Comparison of ENCODE assay signal across 11 cellular contexts in genomic region chr14:30657606-30658163, GRCh38. TPM values are rescaled to one million over a fixed set of nuclear protein-coding genes. Genes with fewer than 3 reads are reported as not detected.
DNase-seq lines count a peak whose midpoint lies in the region; TF ChIP-seq lines count a peak whose summit lies in the region.
"Had no signal": no experiment of that assay in that cellular context is flagged by ENCODE, and none has a peak within 500 bp of the region (broad histone marks: within the 10 kb centered on the region; RNA-seq: fewer than 3 reads in every experiment).

No MANE protein-coding gene starts in this region.

- TF ChIP-seq CTCF in mammary epithelial cell (conservative IDR thresholded peaks at IDR 0.05 in 1 of 2, IDR thresholded peaks at IDR 0.05 in 1 of 2; ENCODE audit: extremely low read depth in 1 of 2, insufficient read depth in 1 of 2, low read depth in 1 of 2, low read length in 2 of 2): peak; percentile 26 to 36
- peak; percentile 40 for TF ChIP-seq CTCF in osteoblast (IDR thresholded peaks at IDR 0.05; ENCODE audit: extremely low read depth, low read depth, low read length)
- TF ChIP-seq CTCF in WERI-Rb-1 (IDR thresholded peaks at IDR 0.05; ENCODE audit: low read depth, low read length): no peak

- in situ Hi-C loops in mammary epithelial cell (cut with MboI; ENCODE audit: low sequenced_read_pairs in 2 of 2): no loop called here

- H3K79me2 ChIP-seq in mammary epithelial cell (ENCODE audit: insufficient read depth, low read length) (no peaks in the 10 kb centered on the region), osteoblast (ENCODE audit: insufficient read depth, low read length) (peaks cover 15% of the 10 kb centered on the region)

- H3K27me3 ChIP-seq in mammary epithelial cell (ENCODE audit: insufficient read depth, low read length) (no peaks in the 10 kb centered on the region), osteoblast (ENCODE audit: insufficient read depth, low read length) (no peaks in the 10 kb centered on the region), WERI-Rb-1 (ENCODE audit: insufficient read depth, low read depth, severe bottlenecking) (no peaks in the 10 kb centered on the region)
- H3K27me3 ChIP-seq: BLaER1, MG63 had no signal

- H2AFZ ChIP-seq in mammary epithelial cell (ENCODE audit: low read depth, low read length) (no peak overlapping the region), osteoblast (ENCODE audit: low read length) (no peak overlapping the region)

- H3K4me1 ChIP-seq in mammary epithelial cell (ENCODE audit: insufficient read depth, low read length): no peaks in the 10 kb centered on the region
- no peaks in the 10 kb centered on the region for H3K4me1 ChIP-seq in osteoblast (ENCODE audit: insufficient read depth, low read length)
- H3K4me1 ChIP-seq: BLaER1 had no signal

- intact Hi-C loops in mammary epithelial cell (cut with micrococcal nuclease): loop anchor here (5.0 kb wide), 1 partner anchor 700 kb away; no protein-coding TSS in a partner anchor

- H3K4me2 ChIP-seq in mammary epithelial cell (ENCODE audit: insufficient read depth, low read depth, low read length) (no peak overlapping the region), osteoblast (ENCODE audit: insufficient read depth, low read length) (no peak overlapping the region)
- H3K4me2 ChIP-seq: BLaER1 had no signal

- DNase-seq in NCI-H1092 treated with DMSO at 0.1 percent for 48 hours (lab: John Stamatoyannopoulos, UW) (peak; percentile 3), NCI-H1092 (lab: John Stamatoyannopoulos, UW) (no peak), LHCN-M2 (ENCODE audit: low read depth) (peak; percentile 5), mammary epithelial cell (no peak), osteoblast (ENCODE audit: insufficient read length, low spot score, missing footprints) (no peak), hippocampal formation (lab: John Stamatoyannopoulos, UW) (no peak), WERI-Rb-1 (no peak)
- DNase-seq in effector CD8-positive, alpha-beta T cell (lab: John Stamatoyannopoulos, UW): no peak
- DNase-seq: MG63 had no signal

- H3K27ac ChIP-seq in mammary epithelial cell (ENCODE audit: insufficient read depth, low read depth, low read length) (no peak overlapping the region), osteoblast (ENCODE audit: low read depth, low read length) (no peak overlapping the region), WERI-Rb-1 (no peak overlapping the region)
- H3K27ac ChIP-seq: BLaER1, SK-N-MC had no signal

- dilution Hi-C loops in mammary epithelial cell (cut with HindIII; ENCODE audit: low sequenced_read_pairs): no loop called here

- H3K36me3 ChIP-seq in mammary epithelial cell (ENCODE audit: insufficient read depth, low read length) (peaks cover 27% of the 10 kb centered on the region), osteoblast (ENCODE audit: insufficient read depth, low read length) (peaks cover 59% of the 10 kb centered on the region), WERI-Rb-1 (peaks cover 15% of the 10 kb centered on the region)

- H4K20me1 ChIP-seq in mammary epithelial cell (ENCODE audit: insufficient read depth, low read length) (no peaks in the 10 kb centered on the region), osteoblast (ENCODE audit: insufficient read depth, low read length) (peaks cover 6% of the 10 kb centered on the region)
- H4K20me1 ChIP-seq: BLaER1 had no signal

- no TSS peak for BruUV-seq in mammary epithelial cell (replicated peaks; lab: Mats Ljungman, UMichigan)

- H3K9me3 ChIP-seq in mammary epithelial cell (replicated peaks; ENCODE audit: insufficient read depth, low read length) (no peaks in the 10 kb centered on the region), osteoblast (ENCODE audit: low read depth, low read length) (no peaks in the 10 kb centered on the region), WERI-Rb-1 (ENCODE audit: severe bottlenecking) (no peaks in the 10 kb centered on the region)
- H3K9me3 ChIP-seq: BLaER1, MG63 had no signal

- 13% methylated on average over 1 of the region's 2 CpGs for WGBS in mammary epithelial cell (ENCODE audit: low coverage, missing lambda C conversion rate)

- no peak overlapping the region for H3K4me3 ChIP-seq in mammary epithelial cell (replicated peaks in 1 of 3; ENCODE audit: insufficient read depth in 1 of 3, low read depth in 2 of 3, low read length in 3 of 3)
- H3K4me3 ChIP-seq in osteoblast (ENCODE audit: insufficient read depth, low read length): no peak overlapping the region
- H3K4me3 ChIP-seq in WERI-Rb-1 (ENCODE audit: low read depth, low read length): no peak overlapping the region
- H3K4me3 ChIP-seq: BLaER1, MG63, SK-N-MC had no signal

- H3K9ac ChIP-seq in mammary epithelial cell (ENCODE audit: insufficient read depth, low read length): no peak overlapping the region
- H3K9ac ChIP-seq: BLaER1 had no signal

- CTCF ChIA-PET in mammary epithelial cell (lab: Charles Lee; ENCODE audit: low non-redundant PET): no interaction called here

RNA-seq across cellular contexts. Expression of gene SCFD1, which starts 35.6 kb away (rescaled TPM):
- total RNA-seq in LHCN-M2 (2014; rRNA removed): 61.4 and 63.3 TPM in 2 replicates
- polyA plus RNA-seq in LHCN-M2 (2012): 39.1 TPM
- total RNA-seq in mammary epithelial cell: 10 to 100 TPM; 72.1 to 72.8 TPM
- 30.9 TPM for polyA plus RNA-seq in mammary epithelial cell
- 55.6 TPM for polyA minus RNA-seq in mammary epithelial cell
- total RNA-seq in osteoblast: 136 and 141 TPM in 2 replicates

Comparison
In these comparisons a context has a peak if more than half of its experiments do, and no peak if none do; other contexts are left out.
1. DNase-seq: peak in NCI-H1092 treated with DMSO at 0.1 percent for 48 hours (single experiment) and LHCN-M2 (single experiment); none in NCI-H1092 (single experiment), mammary epithelial cell (single experiment), osteoblast (single experiment), hippocampal formation (0 of 2), effector CD8-positive, alpha-beta T cell (single experiment) and WERI-Rb-1 (single experiment).